17 cellular contexts compared by ENCODE assay signal in the genomic region with DNA sequence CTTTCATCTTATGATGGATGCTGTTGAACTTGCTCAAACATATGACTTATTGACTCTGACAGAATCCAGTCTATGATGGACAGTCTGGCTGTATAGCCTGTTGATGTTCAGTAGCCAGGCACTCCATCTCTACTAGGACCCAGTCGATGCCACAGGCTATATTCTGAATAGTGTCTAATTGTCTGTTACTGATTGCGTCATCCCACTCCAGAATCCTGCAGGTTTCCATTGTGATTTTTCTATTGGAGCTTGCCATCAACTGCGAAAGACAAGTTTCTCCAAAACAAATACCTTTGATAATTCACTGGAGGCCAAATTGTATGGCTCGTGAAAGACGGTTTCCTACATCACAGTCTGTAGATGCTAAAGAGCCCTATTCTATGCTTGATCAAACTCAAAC.
"Had no signal": no experiment of that assay in that cellular context is flagged by ENCODE, and none has a peak within 500 bp of the region (broad histone marks: within the 10 kb centered on the region; RNA-seq: fewer than 3 reads in every experiment).

No MANE protein-coding gene starts in this region.

- H3K4me1 ChIP-seq: foreskin keratinocyte, left ventricle myocardium inferior, lower lobe of right lung, sigmoid colon, testis, tibial nerve had no signal

- H3K36me3 ChIP-seq: left ventricle myocardium inferior, lower lobe of right lung, sigmoid colon, tibial nerve had no signal

- H3K9me3 ChIP-seq: left ventricle myocardium inferior, lower lobe of right lung, sigmoid colon, testis, tibial nerve had no signal

- H3K27me3 ChIP-seq: foreskin keratinocyte, sigmoid colon, testis, tibial nerve had no signal

- ATAC-seq: foreskin keratinocyte; left cardiac atrium; lower lobe of right lung; natural killer cell; stimulated activated naive B cell treated with anti-CD40 and anti-IgM and Interleukin-4, amounts not matched to agents 10 μg/mL and 1 μg/mL and 100 μg/mL, for 72 hours; stimulated activated naive CD8-positive, alpha-beta T cell treated with anti-CD3 and anti-CD28 coated beads, Interleukin-15, amount 100 ng/mL, for 72 hours had no signal

- H3K27ac ChIP-seq: foreskin keratinocyte, left ventricle myocardium inferior, lower lobe of right lung, sigmoid colon, skin epidermis, testis, tibial nerve had no signal

- FAIRE-seq: kidney had no signal

- DNase-seq: dermis blood vessel endothelial cell; erythroblast; foreskin keratinocyte; kidney; left cardiac atrium; left ventricle myocardium inferior; lower lobe of right lung; natural killer cell; posterior cingulate gyrus; sigmoid colon; stimulated activated CD4-positive, alpha-beta T cell treated with anti-CD3 and anti-CD28 coated beads, Interleukin-2, amount 100 ng/mL, for 24 hours; stimulated activated CD4-positive, alpha-beta T cell treated with anti-CD3 and anti-CD28 coated beads, Interleukin-4, amount 100 ng/mL, for 4 hours; stimulated activated naive B cell treated with anti-CD40 and anti-IgM and Interleukin-4, amounts not matched to agents 10 μg/mL and 1 μg/mL and 100 μg/mL, for 72 hours; stimulated activated naive CD8-positive, alpha-beta T cell treated with anti-CD3 and anti-CD28 coated beads, Interleukin-15, amount 100 ng/mL, for 72 hours; testis had no signal

- H3K4me3 ChIP-seq: left ventricle myocardium inferior, lower lobe of right lung, sigmoid colon, skin epidermis, testis, tibial nerve had no signal
